8 cellular contexts compared by ENCODE assay signal in the genomic region with DNA sequence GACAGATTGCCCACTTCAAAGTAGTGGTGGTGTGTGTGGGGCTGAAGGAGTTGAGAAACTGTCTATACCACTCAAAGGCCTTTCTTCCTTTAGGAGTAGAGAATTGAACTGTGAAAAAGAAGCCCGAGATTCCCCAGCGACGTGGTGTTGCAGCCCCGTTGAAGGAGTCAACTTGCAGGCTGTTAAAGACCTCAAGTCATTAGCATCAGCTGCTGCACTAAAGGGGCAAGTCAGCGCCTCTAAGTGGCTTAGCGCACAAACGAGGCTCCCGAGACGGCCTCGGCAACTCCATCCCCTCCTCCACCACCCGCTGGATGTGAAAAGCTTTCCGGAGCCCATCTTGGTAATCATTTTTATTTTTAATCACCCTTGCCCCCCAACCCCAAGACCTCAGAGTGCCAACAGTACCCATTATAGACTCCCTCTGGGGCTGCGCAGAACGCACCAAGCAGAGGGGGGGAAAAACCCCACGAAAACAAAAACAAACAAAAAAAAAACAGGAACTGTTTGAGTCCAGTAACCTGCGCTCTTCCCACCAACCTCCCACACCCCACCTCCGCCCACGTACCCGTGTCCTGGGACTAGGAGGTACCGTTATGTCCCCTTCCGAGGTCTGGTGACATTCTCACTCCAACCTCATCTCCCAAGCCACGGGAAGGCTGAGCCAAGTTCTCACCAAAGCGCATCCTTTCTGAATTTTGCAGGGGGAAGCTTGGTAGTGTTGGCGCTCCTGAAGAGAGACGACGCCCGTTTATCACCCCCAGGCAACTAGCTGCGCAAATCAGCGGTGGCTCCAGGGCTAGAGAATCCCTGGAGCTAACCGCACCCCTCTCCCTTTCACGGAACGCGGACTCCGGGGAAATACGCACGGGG. TPM values are rescaled to one million over a fixed set of nuclear protein-coding genes. Genes with fewer than 3 reads are reported as not detected.
A peak's percentile ranks its signal among the peaks of the same experiment; 100 is the strongest.
DNase-seq lines count a peak whose midpoint lies in the region; ATAC-seq lines count a peak whose summit lies in the region.

No MANE protein-coding gene starts in this region.

- no peaks in the 10 kb centered on the region for H3K79me1 ChIP-seq in neuronal stem cell (ENCODE audit: low read depth, low read length)

- H2BK15ac ChIP-seq in neuronal stem cell (ENCODE audit: low read length) = no peak overlapping the region

- no peak for ATAC-seq in GM18502 (IDR thresholded peaks at IDR 0.05; ENCODE audit: poor library complexity, unreplicated experiment)

- H3K9me3 ChIP-seq in neuronal stem cell (replicated peaks in 1 of 2; ENCODE audit: control insufficient read depth in 2 of 2, insufficient read depth in 1 of 2, low read depth in 1 of 2, low read length in 2 of 2) = peaks cover 0 to 5% of the 10 kb centered on the region in 2 donors

- CTCF ChIA-PET in activated CD4-positive, alpha-beta T cell treated with anti-CD3 and anti-CD28 coated beads, Interleukin-2, amount 10 ng/mL, durations not matched to agents 7 days and 5 days (lab: Charles Lee) = interaction anchor here (0.9 to 1.5 kb wide), 4 partner anchors 13 to 125 kb away, joined by 3 to 4 read pairs (median 3); no protein-coding TSS in a partner anchor

- H3K27me3 Mint-ChIP-seq in activated CD4-positive, alpha-beta T cell treated with anti-CD3 and anti-CD28 coated beads, Interleukin-2, amount 10 ng/mL, durations not matched to agents 7 days and 5 days = peaks cover 75% of the 10 kb centered on the region

- H3K4me1 ChIP-seq in neuronal stem cell (ENCODE audit: control insufficient read depth in 2 of 2, insufficient read depth in 1 of 2, low read depth in 1 of 2, low read length in 2 of 2) = peaks cover 6 to 12% of the 10 kb centered on the region in 2 donors

- H3K23ac ChIP-seq in neuronal stem cell (ENCODE audit: low read depth, low read length, poor library complexity) = no peak overlapping the region

- peaks cover 30% of the 10 kb centered on the region for H3K4me1 Mint-ChIP-seq in activated CD4-positive, alpha-beta T cell treated with anti-CD3 and anti-CD28 coated beads, Interleukin-2, amount 10 ng/mL, durations not matched to agents 7 days and 5 days

- no peak overlapping the region for H3K9ac ChIP-seq in neuronal stem cell (ENCODE audit: low read depth, low read length, poor library complexity)

- H3K36me3 ChIP-seq in neuronal stem cell (replicated peaks in 1 of 2; ENCODE audit: control insufficient read depth in 2 of 2, insufficient read depth in 2 of 2, low read length in 2 of 2) = no peaks in the 10 kb centered on the region

- peaks cover 18 to 93% (median 79%) of the 10 kb centered on the region in 3 experiments for H3K27me3 ChIP-seq in neuronal stem cell (ENCODE audit: control insufficient read depth in 3 of 3, insufficient read depth in 3 of 3, low read depth in 1 of 3, low read length in 3 of 3)

- H4K8ac ChIP-seq in neuronal stem cell (ENCODE audit: low read depth, low read length) = no peak overlapping the region

- peaks cover 37% of the 10 kb centered on the region for H3K36me3 Mint-ChIP-seq in activated CD4-positive, alpha-beta T cell treated with anti-CD3 and anti-CD28 coated beads, Interleukin-2, amount 10 ng/mL, durations not matched to agents 7 days and 5 days (ENCODE audit: low read depth)

- peak overlapping the region; percentile 48 to 57 for H3K4me3 ChIP-seq in neuronal stem cell (ENCODE audit: low read length in 2 of 2)

- H3K27ac ChIP-seq in cingulate gyrus (ENCODE audit: low read depth, low read length) (peak overlapping the region; percentile 92), neuronal stem cell (replicated peaks; ENCODE audit: low read length) (no peak overlapping the region)

- H3K4me2 ChIP-seq in neuronal stem cell (ENCODE audit: insufficient read depth, low read length, poor library complexity, severe bottlenecking) = peak overlapping the region; percentile 71

- H2AFZ ChIP-seq in neuronal stem cell (ENCODE audit: low read length) = peak overlapping the region; percentile 99

- no peak overlapping the region for H3K4me3 Mint-ChIP-seq in activated CD4-positive, alpha-beta T cell treated with anti-CD3 and anti-CD28 coated beads, Interleukin-2, amount 10 ng/mL, durations not matched to agents 7 days and 5 days

- H3K4ac ChIP-seq in neuronal stem cell (ENCODE audit: low read length) = no peak overlapping the region

- no peaks in the 10 kb centered on the region for H3K9me3 Mint-ChIP-seq in activated CD4-positive, alpha-beta T cell treated with anti-CD3 and anti-CD28 coated beads, Interleukin-2, amount 10 ng/mL, durations not matched to agents 7 days and 5 days

- POLR2A ChIA-PET in activated CD4-positive, alpha-beta T cell treated with anti-CD3 and anti-CD28 coated beads, Interleukin-2, amount 10 ng/mL, durations not matched to agents 7 days and 5 days (lab: Charles Lee) = interaction anchor here (0.6 kb wide), 1 partner anchor 9 kb away, joined by 3 read pairs; no protein-coding TSS in a partner anchor

- no peak overlapping the region for H3K14ac ChIP-seq in neuronal stem cell (ENCODE audit: low read length)

- no peak overlapping the region for H2BK5ac ChIP-seq in neuronal stem cell (ENCODE audit: low read length)

- DNase-seq in COLO668 (lab: John Stamatoyannopoulos, UW; ENCODE audit: unreplicated experiment) (peak; percentile 67), Kasumi-1 (lab: John Stamatoyannopoulos, UW) (peak; percentile 68 to 78), neuronal stem cell (ENCODE audit: low spot score) (no peak), NOMO-1 treated with dmso at 0.1 percent for 144 hours (lab: John Stamatoyannopoulos, UW; ENCODE audit: unreplicated experiment) (no peak)
- DNase-seq in activated CD4-positive, alpha-beta T cell treated with anti-CD3 and anti-CD28 coated beads, Interleukin-2, amount 10 ng/mL, durations not matched to agents 7 days and 5 days = no peak
- no peak for DNase-seq in stimulated activated CD4-positive, alpha-beta T cell treated with anti-CD3 and anti-CD28 coated beads, Interleukin-4, amount 100 ng/mL, for 1 hour

- H2BK120ac ChIP-seq in neuronal stem cell (ENCODE audit: low read depth, low read length) = no peak overlapping the region

- no CpG with 5 or more reads among the region's 36 CpGs for WGBS in neuronal stem cell (ENCODE audit: extremely low coverage in 2 of 2, insufficient read length in 2 of 2, insufficient replicate concordance in 1 of 2), 2 donors

- H3K18ac ChIP-seq in neuronal stem cell (ENCODE audit: low read length) = peak overlapping the region; percentile 89

- H2BK12ac ChIP-seq in neuronal stem cell (ENCODE audit: low read length) = no peak overlapping the region

- no peak overlapping the region for H3K27ac Mint-ChIP-seq in activated CD4-positive, alpha-beta T cell treated with anti-CD3 and anti-CD28 coated beads, Interleukin-2, amount 10 ng/mL, durations not matched to agents 7 days and 5 days

- no peak overlapping the region for H4K91ac ChIP-seq in neuronal stem cell (ENCODE audit: low read depth, low read length, poor library complexity)

- H2AK5ac ChIP-seq in neuronal stem cell (ENCODE audit: low read depth, low read length) = no peak overlapping the region

RNA-seq across cellular contexts. Expression of gene PRDM8, which starts 0.8 kb away (rescaled TPM):
- 0.08 TPM for polyA plus RNA-seq in neuronal stem cell (2013, experiment 1 of 2)
- 0.07 TPM for polyA plus RNA-seq in neuronal stem cell (2013, experiment 2 of 2)
- 1 to 10 TPM; 4.8 to 5.2 TPM for total RNA-seq in activated CD4-positive, alpha-beta T cell treated with anti-CD3 and anti-CD28 coated beads, Interleukin-2, amount 10 ng/mL, durations not matched to agents 7 days and 5 days

Comparison
In these comparisons a context has a peak if more than half of its experiments do, and no peak if none do; other contexts are left out.
1. DNase-seq: peak in COLO668 (single experiment) and Kasumi-1 (2 of 2); none in neuronal stem cell (single experiment), NOMO-1 treated with dmso at 0.1 percent for 144 hours (single experiment), activated CD4-positive, alpha-beta T cell treated with anti-CD3 and anti-CD28 coated beads, Interleukin-2, amount 10 ng/mL, durations not matched to agents 7 days and 5 days (single experiment) and stimulated activated CD4-positive, alpha-beta T cell treated with anti-CD3 and anti-CD28 coated beads, Interleukin-4, amount 100 ng/mL, for 1 hour (single experiment).